1 cellular context compared by ENCODE assay signal in the genomic region with DNA sequence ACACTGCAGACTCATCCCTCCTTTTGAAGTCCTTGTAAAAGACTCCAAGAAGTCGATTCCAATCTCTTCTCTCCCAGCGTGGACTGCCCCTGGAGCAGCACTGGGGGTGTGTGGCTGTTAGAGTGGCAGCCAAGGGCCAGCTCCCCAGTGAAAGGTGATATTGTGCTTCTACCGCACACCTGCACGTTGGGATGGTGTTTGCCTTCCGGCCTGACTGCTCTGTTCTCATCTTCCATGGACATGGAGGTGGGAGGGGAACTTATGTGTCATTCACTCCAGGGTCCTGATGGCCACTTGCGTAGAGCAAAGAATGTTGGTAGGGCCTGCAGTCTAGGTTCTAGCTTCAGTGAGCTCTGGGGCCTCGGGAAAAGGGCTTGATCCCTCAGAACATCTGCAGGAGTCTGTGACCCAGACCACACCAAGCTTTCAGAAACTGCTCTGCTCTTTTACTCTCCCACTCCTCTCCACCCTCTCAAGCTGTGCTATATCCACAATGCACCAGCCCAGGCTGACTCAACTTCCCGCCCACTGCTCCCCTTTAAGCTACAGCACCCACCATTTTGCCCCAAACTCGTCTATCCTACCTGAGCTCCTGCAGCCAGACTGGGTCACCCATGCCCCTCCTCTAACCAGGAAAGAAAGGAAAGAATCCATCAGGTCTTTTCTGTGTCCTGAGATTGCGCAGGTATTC.
TF ChIP-seq lines count a peak whose summit lies in the region.

No MANE protein-coding gene starts in this region.

TF ChIP-seq in IMR-90, 13 proteins besides CTCF, POLR2A, EP300 and RAD21:
- TF ChIP-seq MAFK (IDR thresholded peaks at IDR 0.05; ENCODE audit: low read depth, low read length): no peak
- no peak for TF ChIP-seq RFX5 (IDR thresholded peaks at IDR 0.05; ENCODE audit: low read depth, low read length)
- TF ChIP-seq, protein P1, sequence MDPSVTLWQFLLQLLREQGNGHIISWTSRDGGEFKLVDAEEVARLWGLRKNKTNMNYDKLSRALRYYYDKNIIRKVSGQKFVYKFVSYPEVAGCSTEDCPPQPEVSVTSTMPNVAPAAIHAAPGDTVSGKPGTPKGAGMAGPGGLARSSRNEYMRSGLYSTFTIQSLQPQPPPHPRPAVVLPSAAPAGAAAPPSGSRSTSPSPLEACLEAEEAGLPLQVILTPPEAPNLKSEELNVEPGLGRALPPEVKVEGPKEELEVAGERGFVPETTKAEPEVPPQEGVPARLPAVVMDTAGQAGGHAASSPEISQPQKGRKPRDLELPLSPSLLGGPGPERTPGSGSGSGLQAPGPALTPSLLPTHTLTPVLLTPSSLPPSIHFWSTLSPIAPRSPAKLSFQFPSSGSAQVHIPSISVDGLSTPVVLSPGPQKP (IDR thresholded peaks at IDR 0.05; ENCODE audit: borderline replicate concordance, low read depth, low read length): no peak
- no peak for TF ChIP-seq SMC3 (IDR thresholded peaks at IDR 0.05; ENCODE audit: low read depth, low read length)
- no peak for TF ChIP-seq MXI1 (IDR thresholded peaks at IDR 0.05; ENCODE audit: borderline replicate concordance, low read depth, low read length)
- TF ChIP-seq CHD1 (IDR thresholded peaks at IDR 0.05; ENCODE audit: low read depth, low read length): no peak
- no peak for TF ChIP-seq CEBPB (IDR thresholded peaks at IDR 0.05; ENCODE audit: low read depth, low read length)
- no peak for TF ChIP-seq NFE2L2 (IDR thresholded peaks at IDR 0.05; ENCODE audit: low read depth, low read length)
- no peak for TF ChIP-seq MAZ (IDR thresholded peaks at IDR 0.05; ENCODE audit: borderline replicate concordance, low read depth, low read length)
- no peak for TF ChIP-seq RCOR1 (IDR thresholded peaks at IDR 0.05; ENCODE audit: insufficient replicate concordance, low read length)
- no peak for TF ChIP-seq BHLHE40 (IDR thresholded peaks at IDR 0.05; ENCODE audit: low read depth, low read length)
- TF ChIP-seq, protein P2, sequence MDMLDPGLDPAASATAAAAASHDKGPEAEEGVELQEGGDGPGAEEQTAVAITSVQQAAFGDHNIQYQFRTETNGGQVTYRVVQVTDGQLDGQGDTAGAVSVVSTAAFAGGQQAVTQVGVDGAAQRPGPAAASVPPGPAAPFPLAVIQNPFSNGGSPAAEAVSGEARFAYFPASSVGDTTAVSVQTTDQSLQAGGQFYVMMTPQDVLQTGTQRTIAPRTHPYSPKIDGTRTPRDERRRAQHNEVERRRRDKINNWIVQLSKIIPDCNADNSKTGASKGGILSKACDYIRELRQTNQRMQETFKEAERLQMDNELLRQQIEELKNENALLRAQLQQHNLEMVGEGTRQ (IDR thresholded peaks at IDR 0.05; ENCODE audit: low read depth, low read length): no peak
- TF ChIP-seq FOS (IDR thresholded peaks at IDR 0.05; ENCODE audit: low read depth, low read length): no peak
